17 cellular contexts compared by ENCODE assay signal in genomic region chrX:123425904-123426303, GRCh38.
DNase-seq lines count a peak whose midpoint lies in the region; FAIRE-seq and TF ChIP-seq lines count a peak whose summit lies in the region.
"Had no signal": no experiment of that assay in that cellular context is flagged by ENCODE, and none has a peak within 500 bp of the region (broad histone marks: within the 10 kb centered on the region; RNA-seq: fewer than 3 reads in every experiment).

No MANE protein-coding gene starts in this region.

- no peak overlapping the region for H3K27ac Mint-ChIP-seq in astrocyte (ENCODE audit: unreplicated experiment)
- H3K27ac Mint-ChIP-seq: activated naive CD4-positive, alpha-beta T cell treated with anti-CD3 and anti-CD28 coated beads, Interleukin-2, amount 50 U/mL, for 24 hours had no signal

- no peak overlapping the region for H2AFZ ChIP-seq in astrocyte (ENCODE audit: low read depth, low read length)

- no peaks in the 10 kb centered on the region for H3K27me3 ChIP-seq in astrocyte (ENCODE audit: insufficient read depth, low read length)

- no peak overlapping the region for H3K9ac ChIP-seq in astrocyte (ENCODE audit: low read length)

- DNase-seq in GM19239 (ENCODE audit: insufficient read length, low spot score) (no peak), astrocyte (ENCODE audit: low read depth) (peak; percentile 50), inferior parietal cortex (ENCODE audit: extremely low spot score) (peak; percentile 45), smooth muscle cell of the brain vasculature (ENCODE audit: low read depth, low spot score) (peak; percentile 23), NCI-H446 treated with DMSO at 0.1 percent for 48 hours (lab: John Stamatoyannopoulos, UW) (no peak), cerebellar cortex (ENCODE audit: low spot score) (no peak), iPS-NIHi7 (ENCODE audit: extremely low spot score) (no peak), mesenteric fat pad (ENCODE audit: low spot score) (no peak)
- DNase-seq: activated CD4-positive, alpha-beta T cell treated with anti-CD3 and anti-CD28 coated beads for 48 hours; activated T-cell treated with anti-CD3 and anti-CD28 coated beads for 4 hours; cerebellar nuclear complex; Kasumi-1; NCI-H146; NCI-H446 had no signal

- H3K27me3 Mint-ChIP-seq in astrocyte (ENCODE audit: low read depth, unreplicated experiment), result no peaks in the 10 kb centered on the region

- no peaks in the 10 kb centered on the region for H4K20me1 ChIP-seq in astrocyte (ENCODE audit: insufficient read depth, low read length)

- H3K9me3 ChIP-seq in astrocyte (ENCODE audit: insufficient read depth, low read depth, low read length), result no peaks in the 10 kb centered on the region
- H3K9me3 ChIP-seq: prostate gland had no signal

- H3K36me3 ChIP-seq in astrocyte (ENCODE audit: insufficient read depth, low read length), result no peaks in the 10 kb centered on the region
- H3K36me3 ChIP-seq: prostate gland had no signal

- no peaks in the 10 kb centered on the region for H3K36me3 Mint-ChIP-seq in astrocyte (ENCODE audit: low read depth, unreplicated experiment)
- H3K36me3 Mint-ChIP-seq: activated naive CD4-positive, alpha-beta T cell treated with anti-CD3 and anti-CD28 coated beads, Interleukin-2, amount 50 U/mL, for 24 hours had no signal

- peak; percentile 49 for FAIRE-seq in GM19239 (lab: Jason Lieb, UNC)
- peak; percentile 49 for FAIRE-seq in astrocyte (lab: Jason Lieb, UNC)
- FAIRE-seq: keratinocyte had no signal

- H3K27ac ChIP-seq in astrocyte (ENCODE audit: low read depth, low read length), result no peak overlapping the region
- H3K27ac ChIP-seq: prostate gland had no signal

- no peak overlapping the region for H3K4me3 ChIP-seq in astrocyte (ENCODE audit: insufficient read depth, low read depth, low read length)
- H3K4me3 ChIP-seq: prostate gland had no signal

- peaks cover 11% of the 10 kb centered on the region for H3K4me1 ChIP-seq in astrocyte (ENCODE audit: insufficient read depth, low read length)
- H3K4me1 ChIP-seq: prostate gland had no signal

- no peaks in the 10 kb centered on the region for H3K79me2 ChIP-seq in astrocyte (ENCODE audit: insufficient read depth, low read length)

- peaks cover 12% of the 10 kb centered on the region for H3K4me1 Mint-ChIP-seq in astrocyte (ENCODE audit: low read depth, unreplicated experiment)
- H3K4me1 Mint-ChIP-seq: activated naive CD4-positive, alpha-beta T cell treated with anti-CD3 and anti-CD28 coated beads, Interleukin-2, amount 50 U/mL, for 24 hours had no signal

- no peaks in the 10 kb centered on the region for H3K9me3 Mint-ChIP-seq in astrocyte (ENCODE audit: unreplicated experiment)
- H3K9me3 Mint-ChIP-seq: activated naive CD4-positive, alpha-beta T cell treated with anti-CD3 and anti-CD28 coated beads, Interleukin-2, amount 50 U/mL, for 24 hours had no signal

- peak overlapping the region; percentile 41 for H3K4me2 ChIP-seq in astrocyte (ENCODE audit: low read length)

- H3K4me3 Mint-ChIP-seq in astrocyte (ENCODE audit: unreplicated experiment), result no peak overlapping the region
- H3K4me3 Mint-ChIP-seq: activated naive CD4-positive, alpha-beta T cell treated with anti-CD3 and anti-CD28 coated beads, Interleukin-2, amount 50 U/mL, for 24 hours had no signal

- no peak for TF ChIP-seq CTCF in astrocyte (IDR thresholded peaks at IDR 0.05; ENCODE audit: insufficient read depth, low read depth, low read length)

Comparison
In these comparisons a context has a peak if more than half of its experiments do, and no peak if none do; other contexts are left out.
1. DNase-seq: peak in astrocyte (single experiment), inferior parietal cortex (single experiment) and smooth muscle cell of the brain vasculature (single experiment); none in GM19239 (single experiment), NCI-H446 treated with DMSO at 0.1 percent for 48 hours (single experiment), cerebellar cortex (single experiment), iPS-NIHi7 (single experiment) and mesenteric fat pad (single experiment).